Comparison of ENCODE assay signal across 30 cellular contexts in genomic region chr11:26365284-26365683, GRCh38. TPM values are rescaled to one million over a fixed set of nuclear protein-coding genes. Genes with fewer than 3 reads are reported as not detected.
"Had no signal": no experiment of that assay in that cellular context is flagged by ENCODE, and none has a peak within 500 bp of the region (broad histone marks: within the 10 kb centered on the region; RNA-seq: fewer than 3 reads in every experiment).

No MANE protein-coding gene starts in this region.

- H3K27ac ChIP-seq: colonic mucosa, epithelial cell of prostate, esophagus squamous epithelium, gastrocnemius medialis, heart right ventricle, left lung, lower lobe of right lung had no signal

- ATAC-seq: effector memory CD8-positive, alpha-beta T cell; esophagus mucosa; gastrocnemius medialis; heart right ventricle; left cardiac atrium; left lung; left ventricle myocardium superior; lower lobe of right lung; naive thymus-derived CD4-positive, alpha-beta T cell had no signal

- H3K9me3 ChIP-seq: colonic mucosa, gastrocnemius medialis had no signal

- H3K4me3 ChIP-seq: colonic mucosa, esophagus squamous epithelium, gastrocnemius medialis, heart right ventricle, left lung, lower lobe of right lung had no signal

- FAIRE-seq: endometrium, islet of Langerhans, keratinocyte had no signal

- H3K27me3 ChIP-seq: colonic mucosa, gastrocnemius medialis, heart right ventricle, left lung had no signal

- H3K36me3 ChIP-seq: colonic mucosa, esophagus squamous epithelium, gastrocnemius medialis, heart right ventricle, left lung, lower lobe of right lung had no signal

- DNase-seq: colonic mucosa; cortex of kidney; effector CD8-positive, alpha-beta T cell; effector memory CD8-positive, alpha-beta T cell; endodermal cell; erythroblast; esophagus squamous epithelium; foreskin fibroblast; foreskin melanocyte; gastrocnemius medialis; glutamatergic neuron; head of caudate nucleus; heart right ventricle; hippocampal formation; left cardiac atrium; left lung; left ventricle myocardium superior; lower lobe of right lung; mesenchymal stem cell; midbrain; naive thymus-derived CD4-positive, alpha-beta T cell had no signal

- H3K4me1 ChIP-seq: colonic mucosa, esophagus squamous epithelium, gastrocnemius medialis, heart right ventricle, left lung, lower lobe of right lung had no signal

RNA-seq across cellular contexts. Expression of gene ANO3, which starts 33.4 kb away (rescaled TPM):
- total RNA-seq: dermis microvascular lymphatic vessel endothelial cell; endodermal cell; esophagus mucosa; esophagus squamous epithelium; kidney epithelial cell; left ventricle myocardium superior; lung microvascular endothelial cell; mononuclear cell; naive thymus-derived CD4-positive, alpha-beta T cell had no signal
- polyA plus RNA-seq: naive thymus-derived CD4-positive, alpha-beta T cell had no signal
